ENCODE assay signal across 8 cellular contexts in the genomic region with DNA sequence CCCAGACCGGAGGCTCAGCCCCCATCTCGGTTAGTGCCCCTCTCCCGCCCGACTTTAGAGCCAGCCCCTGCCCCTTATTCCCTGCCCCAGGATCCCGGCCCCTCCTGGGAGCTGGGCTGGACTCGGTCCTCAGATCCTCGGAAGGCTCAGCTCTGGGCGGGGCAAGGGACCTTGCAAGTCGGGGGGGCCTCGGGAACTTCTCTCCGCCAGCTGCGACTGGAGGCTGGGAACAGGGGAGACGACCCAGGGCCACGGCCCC. TPM values are rescaled to one million over a fixed set of nuclear protein-coding genes. Genes with fewer than 3 reads are reported as not detected.
DNase-seq lines count a peak whose midpoint lies in the region; ATAC-seq and TF ChIP-seq lines count a peak whose summit lies in the region.

No MANE protein-coding gene starts in this region.

- in situ Hi-C loops in gastrocnemius medialis (cut with MboI; ENCODE audit: low sequenced_read_pairs in 4 of 4), result no loop called here

- peaks cover 22% of the 10 kb centered on the region for H3K4me1 Mint-ChIP-seq in activated CD8-positive, alpha-beta T cell treated with anti-CD3 and anti-CD28 coated beads, Interleukin-2, amount 10 ng/mL, durations not matched to agents 7 days and 5 days (ENCODE audit: low read depth)

- peaks cover 33% of the 10 kb centered on the region for H3K27me3 Mint-ChIP-seq in activated CD8-positive, alpha-beta T cell treated with anti-CD3 and anti-CD28 coated beads, Interleukin-2, amount 10 ng/mL, durations not matched to agents 7 days and 5 days (ENCODE audit: low read depth)

- DNase-seq in activated CD8-positive, alpha-beta T cell treated with anti-CD3 and anti-CD28 coated beads, Interleukin-2, amount 10 ng/mL, durations not matched to agents 7 days and 5 days, result no peak
- DNase-seq in cardiac muscle cell (ENCODE audit: low read depth in 1 of 2, low spot score in 1 of 2) (no peak), gastrocnemius medialis (no peak), SKM-1 (lab: John Stamatoyannopoulos, UW; ENCODE audit: unreplicated experiment) (no peak), iPS-NIHi11 (ENCODE audit: low spot score) (no peak)

- TF ChIP-seq CTCF in cardiac muscle cell (IDR thresholded peaks at IDR 0.05; ENCODE audit: low read depth, low read length) (no peak), gastrocnemius medialis (IDR thresholded peaks at IDR 0.05 in 4 of 5, conservative IDR thresholded peaks at IDR 0.05 in 1 of 5) (no peak)

- no peaks in the 10 kb centered on the region for H3K36me3 ChIP-seq in cardiac muscle cell
- no peaks in the 10 kb centered on the region for H3K36me3 ChIP-seq in gastrocnemius medialis

- CTCF ChIA-PET in activated CD8-positive, alpha-beta T cell treated with anti-CD3 and anti-CD28 coated beads, Interleukin-2, amount 10 ng/mL, durations not matched to agents 7 days and 5 days (lab: Charles Lee), result interaction anchor here (0.7 kb wide), 1 partner anchor 32 kb away, joined by 3 read pairs; no protein-coding TSS in a partner anchor

- H3K27ac ChIP-seq in cardiac muscle cell, result no peak overlapping the region
- peak overlapping the region; percentile 90 to 98 (median 96) for H3K27ac ChIP-seq in gastrocnemius medialis

- ATAC-seq in GM18870 (IDR thresholded peaks at IDR 0.05; ENCODE audit: unreplicated experiment) (peak; percentile 3), gastrocnemius medialis (peak; percentile 37 to 51), GM21528 (IDR thresholded peaks at IDR 0.05; ENCODE audit: low FRiP score, unreplicated experiment) (no peak), HG03521 (IDR thresholded peaks at IDR 0.05; ENCODE audit: unreplicated experiment) (no peak)
- ATAC-seq in activated CD8-positive, alpha-beta T cell treated with anti-CD3 and anti-CD28 coated beads, Interleukin-2, amount 10 ng/mL, durations not matched to agents 7 days and 5 days, result no peak

- H3K9me3 Mint-ChIP-seq in activated CD8-positive, alpha-beta T cell treated with anti-CD3 and anti-CD28 coated beads, Interleukin-2, amount 10 ng/mL, durations not matched to agents 7 days and 5 days (ENCODE audit: insufficient read depth), result no peaks in the 10 kb centered on the region

- peak overlapping the region; percentile 66 for H3K4me3 Mint-ChIP-seq in activated CD8-positive, alpha-beta T cell treated with anti-CD3 and anti-CD28 coated beads, Interleukin-2, amount 10 ng/mL, durations not matched to agents 7 days and 5 days

- peak overlapping the region; percentile 75 for H3K27ac Mint-ChIP-seq in activated CD8-positive, alpha-beta T cell treated with anti-CD3 and anti-CD28 coated beads, Interleukin-2, amount 10 ng/mL, durations not matched to agents 7 days and 5 days

- H3K4me1 ChIP-seq in cardiac muscle cell (ENCODE audit: low read depth), result peaks cover 13% of the 10 kb centered on the region
- H3K4me1 ChIP-seq in gastrocnemius medialis, result peaks cover 32 to 42% of the 10 kb centered on the region in 2 donors

- POLR2A ChIA-PET in activated CD8-positive, alpha-beta T cell treated with anti-CD3 and anti-CD28 coated beads, Interleukin-2, amount 10 ng/mL, durations not matched to agents 7 days and 5 days (lab: Charles Lee), result interaction anchor here (0.6 kb wide), 1 partner anchor 511 kb away, joined by 3 read pairs; no protein-coding TSS in a partner anchor

- TF ChIP-seq POLR2A in gastrocnemius medialis (IDR thresholded peaks at IDR 0.05), result no peak

- H3K9me3 ChIP-seq in cardiac muscle cell (ENCODE audit: low read depth) (no peaks in the 10 kb centered on the region), gastrocnemius medialis (no peaks in the 10 kb centered on the region)

- intact Hi-C loops in gastrocnemius medialis (cut with DNase I; ENCODE audit: low total_unique reads), result loop anchor here (1.0 to 5.0 kb wide), 2 partner anchors 124 to 214 kb away; a partner anchor contains a TSS

- H3K4me3 ChIP-seq in cardiac muscle cell, result peak overlapping the region; percentile 22
- peak overlapping the region; percentile 62 to 87 (median 74) for H3K4me3 ChIP-seq in gastrocnemius medialis

- H3K27me3 ChIP-seq in cardiac muscle cell, result peaks cover 5% of the 10 kb centered on the region
- H3K27me3 ChIP-seq in gastrocnemius medialis, result no peaks in the 10 kb centered on the region

- no peaks in the 10 kb centered on the region for H3K36me3 Mint-ChIP-seq in activated CD8-positive, alpha-beta T cell treated with anti-CD3 and anti-CD28 coated beads, Interleukin-2, amount 10 ng/mL, durations not matched to agents 7 days and 5 days (ENCODE audit: low read depth)

RNA-seq across cellular contexts. Expression of a gene that starts 2.5 kb away (rescaled TPM):
- not detected for total RNA-seq in activated CD8-positive, alpha-beta T cell treated with anti-CD3 and anti-CD28 coated beads, Interleukin-2, amount 10 ng/mL, durations not matched to agents 7 days and 5 days
- not detected in 2 replicates for total RNA-seq in cardiac muscle cell
- polyA plus RNA-seq in cardiac muscle cell, result 0.40 TPM in 1 of 2 replicates, not detected in the other
- 10 to 100 TPM; 20.1 to 51.2 (median 31.0) TPM for total RNA-seq in gastrocnemius medialis

RNA-seq across cellular contexts. Expression of a gene that starts 12.4 kb away (rescaled TPM):
- total RNA-seq in activated CD8-positive, alpha-beta T cell treated with anti-CD3 and anti-CD28 coated beads, Interleukin-2, amount 10 ng/mL, durations not matched to agents 7 days and 5 days, result not detected
- total RNA-seq in cardiac muscle cell, result 3.0 and 7.9 TPM in 2 replicates
- polyA plus RNA-seq in cardiac muscle cell, result 4.7 and 12.9 TPM in 2 replicates
- total RNA-seq in gastrocnemius medialis, result 1 to 10 TPM; 2.0 to 9.9 (median 3.0) TPM

RNA-seq across cellular contexts. Expression of a gene that starts 13.4 kb away (rescaled TPM):
- not detected for total RNA-seq in activated CD8-positive, alpha-beta T cell treated with anti-CD3 and anti-CD28 coated beads, Interleukin-2, amount 10 ng/mL, durations not matched to agents 7 days and 5 days
- total RNA-seq in cardiac muscle cell, result 3.1 and 7.9 TPM in 2 replicates
- polyA plus RNA-seq in cardiac muscle cell, result 7.3 and 7.4 TPM in 2 replicates
- 10 to 100 TPM; 14.6 to 34.8 (median 25.8) TPM for total RNA-seq in gastrocnemius medialis

RNA-seq across cellular contexts. Expression of a gene that starts 49.3 kb away (rescaled TPM):
- total RNA-seq in activated CD8-positive, alpha-beta T cell treated with anti-CD3 and anti-CD28 coated beads, Interleukin-2, amount 10 ng/mL, durations not matched to agents 7 days and 5 days, result not detected
- total RNA-seq in cardiac muscle cell (not detected in 2 replicates), gastrocnemius medialis (not detected)
- not detected in 2 replicates for polyA plus RNA-seq in cardiac muscle cell

Comparison
In these comparisons a context has a peak if more than half of its experiments do, and no peak if none do; other contexts are left out.
1. ATAC-seq: peak in GM18870 (single experiment) and gastrocnemius medialis (2 of 2); none in activated CD8-positive, alpha-beta T cell treated with anti-CD3 and anti-CD28 coated beads, Interleukin-2, amount 10 ng/mL, durations not matched to agents 7 days and 5 days (single experiment), GM21528 (single experiment) and HG03521 (single experiment).
2. RNA of a gene that starts 2.5 kb away (total RNA-seq): 20.1 to 51.2 TPM in gastrocnemius medialis; not detected in activated CD8-positive, alpha-beta T cell treated with anti-CD3 and anti-CD28 coated beads, Interleukin-2, amount 10 ng/mL, durations not matched to agents 7 days and 5 days and not detected in cardiac muscle cell; every median in the first group is over 10 times any median in the second.